1 cellular context compared by ENCODE assay signal in the genomic region with DNA sequence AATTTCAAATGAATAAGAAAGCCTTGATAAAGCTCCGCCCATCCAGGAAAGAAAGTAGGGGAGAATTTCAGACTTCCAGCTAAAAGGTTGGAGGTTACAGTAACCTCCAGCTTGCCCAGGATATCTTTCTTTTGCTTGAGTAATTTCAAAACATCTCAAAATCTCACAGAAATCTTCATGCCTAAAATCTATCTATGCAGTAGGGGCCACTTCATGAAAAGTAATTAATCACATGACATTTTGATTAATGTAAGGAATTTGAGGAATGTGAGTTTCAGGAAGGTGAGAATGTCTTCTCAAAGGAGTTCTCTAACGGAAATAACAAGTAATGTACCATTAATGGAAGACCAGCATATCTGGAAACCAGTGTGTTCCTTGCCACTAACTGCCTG.
A peak's percentile ranks its signal among the peaks of the same experiment; 100 is the strongest.
TF ChIP-seq lines count a peak whose summit lies in the region.

No MANE protein-coding gene starts in this region.

TF ChIP-seq in K562, 482 proteins besides CTCF, POLR2A, EP300 and RAD21:
- TF ChIP-seq, protein P1, sequence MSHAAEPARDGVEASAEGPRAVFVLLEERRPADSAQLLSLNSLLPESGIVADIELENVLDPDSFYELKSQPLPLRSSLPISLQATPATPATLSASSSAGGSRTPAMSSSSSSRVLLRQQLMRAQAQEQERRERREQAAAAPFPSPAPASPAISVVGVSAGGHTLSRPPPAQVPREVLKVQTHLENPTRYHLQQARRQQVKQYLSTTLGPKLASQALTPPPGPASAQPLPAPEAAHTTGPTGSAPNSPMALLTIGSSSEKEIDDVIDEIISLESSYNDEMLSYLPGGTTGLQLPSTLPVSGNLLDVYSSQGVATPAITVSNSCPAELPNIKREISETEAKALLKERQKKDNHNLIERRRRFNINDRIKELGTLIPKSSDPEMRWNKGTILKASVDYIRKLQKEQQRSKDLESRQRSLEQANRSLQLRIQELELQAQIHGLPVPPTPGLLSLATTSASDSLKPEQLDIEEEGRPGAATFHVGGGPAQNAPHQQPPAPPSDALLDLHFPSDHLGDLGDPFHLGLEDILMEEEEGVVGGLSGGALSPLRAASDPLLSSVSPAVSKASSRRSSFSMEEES (CRISPR knock-in tag; IDR thresholded peaks at IDR 0.05) = 0 out of 2 replicates have a peak, but pooled peaks have one; percentile 15
- TF ChIP-seq LCOR (CRISPR knock-in tag; IDR thresholded peaks at IDR 0.05) = no peak
